8 cellular contexts compared by ENCODE assay signal in genomic region chr22:21952586-21953571, GRCh38. TPM values are rescaled to one million over a fixed set of nuclear protein-coding genes. Genes with fewer than 3 reads are reported as not detected.
DNase-seq lines count a peak whose midpoint lies in the region; ATAC-seq lines count a peak whose summit lies in the region.

PPM1F (minus strand) TSS chr22:21952848; CDS start chr22:21946048, 6,800 bp downstream.

- H2AFZ ChIP-seq in Karpas-422 (ENCODE audit: low read length), result peak within 1 kb of the TSS; percentile 77; the same call in 1 of the 2 replicates
- H2AFZ ChIP-seq in neuronal stem cell (ENCODE audit: low read length), result peak within 1 kb of the TSS; percentile 81

- H2BK5ac ChIP-seq in neuronal stem cell (ENCODE audit: low read length), result peak within 1 kb of the TSS; percentile 75

- no peak within 1 kb of the TSS for H4K8ac ChIP-seq in neuronal stem cell (ENCODE audit: low read depth, low read length)

- H3K27me3 ChIP-seq in Karpas-422 (ENCODE audit: low read length) (no peaks in the 10 kb centered on the region), neuronal stem cell (ENCODE audit: control insufficient read depth in 3 of 3, insufficient read depth in 3 of 3, low read depth in 1 of 3, low read length in 3 of 3) (peaks cover 0 to 4% (median 0%) of the 10 kb centered on the region in 3 experiments)

- H3K4me3 ChIP-seq in Karpas-422 (ENCODE audit: low read length) (peak within 1 kb of the TSS; percentile 84), neuronal stem cell (ENCODE audit: low read length in 2 of 2) (peak within 1 kb of the TSS; percentile 88 to 91)

- no peak within 1 kb of the TSS for H2BK15ac ChIP-seq in neuronal stem cell (ENCODE audit: low read length)

- no peak within 1 kb of the TSS for H4K91ac ChIP-seq in neuronal stem cell (ENCODE audit: low read depth, low read length, poor library complexity)

- peaks cover 21% of the 10 kb centered on the region for H3K79me2 ChIP-seq in Karpas-422 (ENCODE audit: low read length)

- no CpG with 5 or more reads among the region's 58 CpGs for WGBS in neuronal stem cell (ENCODE audit: extremely low coverage in 2 of 2, insufficient read length in 2 of 2, insufficient replicate concordance in 1 of 2), 2 donors

- in situ Hi-C loops in SK-MEL-5 (cut with HindIII; ENCODE audit: low pct_unique_long_range_greater_than_20kb, low sequenced_read_pairs), result no loop called here

- H3K9me3 ChIP-seq in Karpas-422 (ENCODE audit: low read length), result no peaks in the 10 kb centered on the region
- H3K9me3 ChIP-seq in neuronal stem cell (replicated peaks in 1 of 2; ENCODE audit: control insufficient read depth in 2 of 2, insufficient read depth in 1 of 2, low read depth in 1 of 2, low read length in 2 of 2), result peaks cover 0 to 4% of the 10 kb centered on the region in 2 donors

- ATAC-seq in GM21360 (IDR thresholded peaks at IDR 0.05; ENCODE audit: unreplicated experiment), result peak; percentile 70

- H2BK120ac ChIP-seq in neuronal stem cell (ENCODE audit: low read depth, low read length), result no peak within 1 kb of the TSS

- no peaks in the 10 kb centered on the region for H3K79me1 ChIP-seq in neuronal stem cell (ENCODE audit: low read depth, low read length)

- DNase-seq in CMK (ENCODE audit: low read depth) (peak; percentile 59), Karpas-422 (peak; percentile 94), SK-MEL-5 (ENCODE audit: low read depth, low spot score) (peak; percentile 77), foreskin melanocyte (peak; percentile 47), neuronal stem cell (ENCODE audit: low spot score) (peak; percentile 86), stromal cell of bone marrow (ENCODE audit: low read depth) (peak; percentile 36)
- peak; percentile 90 to 93 (median 92) for DNase-seq in activated naive CD4-positive, alpha-beta T cell (lab: John Stamatoyannopoulos, UW)

- peak within 1 kb of the TSS; percentile 100 for H3K23ac ChIP-seq in neuronal stem cell (ENCODE audit: low read depth, low read length, poor library complexity)

- peaks cover 17% of the 10 kb centered on the region for H3K4me1 ChIP-seq in Karpas-422 (ENCODE audit: low read length)
- peaks cover 5 to 6% of the 10 kb centered on the region in 2 donors for H3K4me1 ChIP-seq in neuronal stem cell (ENCODE audit: control insufficient read depth in 2 of 2, insufficient read depth in 1 of 2, low read depth in 1 of 2, low read length in 2 of 2)

- H2AK5ac ChIP-seq in neuronal stem cell (ENCODE audit: low read depth, low read length), result peak within 1 kb of the TSS; percentile 95

- H3K36me3 ChIP-seq in Karpas-422 (ENCODE audit: insufficient read depth, low read length) (no peaks in the 10 kb centered on the region), neuronal stem cell (replicated peaks in 1 of 2; ENCODE audit: control insufficient read depth in 2 of 2, insufficient read depth in 2 of 2, low read length in 2 of 2) (peaks cover 0 to 2% of the 10 kb centered on the region in 2 donors)

- H2BK12ac ChIP-seq in neuronal stem cell (ENCODE audit: low read length), result no peak within 1 kb of the TSS

- H3K9me2 ChIP-seq in Karpas-422 (replicated peaks; ENCODE audit: insufficient read depth, low read length), result no peaks in the 10 kb centered on the region

- H4K20me1 ChIP-seq in Karpas-422 (ENCODE audit: insufficient read depth, low read depth, low read length), result no peaks in the 10 kb centered on the region

- peak within 1 kb of the TSS; percentile 76 for H3K4ac ChIP-seq in neuronal stem cell (ENCODE audit: low read length)

- H3K4me2 ChIP-seq in Karpas-422 (ENCODE audit: low read depth, low read length, poor library complexity, severe bottlenecking) (peak within 1 kb of the TSS; percentile 92), neuronal stem cell (ENCODE audit: insufficient read depth, low read length, poor library complexity, severe bottlenecking) (peak within 1 kb of the TSS; percentile 86)

- H3K9ac ChIP-seq in Karpas-422 (ENCODE audit: low read length) (peak within 1 kb of the TSS; percentile 91), neuronal stem cell (ENCODE audit: low read depth, low read length, poor library complexity) (peak within 1 kb of the TSS; percentile 99)

- peak within 1 kb of the TSS; percentile 89 for H3K14ac ChIP-seq in neuronal stem cell (ENCODE audit: low read length)

- H3K27ac ChIP-seq in Karpas-422 (ENCODE audit: low read length), result no peak within 1 kb of the TSS
- no peak within 1 kb of the TSS for H3K27ac ChIP-seq in neuronal stem cell (replicated peaks; ENCODE audit: low read length)

- H3K18ac ChIP-seq in neuronal stem cell (ENCODE audit: low read length), result peak within 1 kb of the TSS; percentile 99

RNA-seq across cellular contexts. Expression of gene PPM1F, which starts in this region (rescaled TPM):
- 21.1 and 47.8 TPM in 2 replicates for total RNA-seq in Karpas-422 (2014; rRNA removed; shearing (Covaris generic); ENCODE audit: low replicate concordance)
- 59.5 and 65.1 TPM in 2 replicates for total RNA-seq in SK-MEL-5 (2014; rRNA removed; shearing (Covaris generic))
- 62.3 and 79.4 TPM in 2 replicates for polyA plus RNA-seq in SK-MEL-5 (2015; cell fraction: cytosol; rRNA removed)
- 80.9 and 89.2 TPM in 2 replicates for polyA plus RNA-seq in SK-MEL-5 (2015; cell fraction: nucleus; rRNA removed)
- polyA plus RNA-seq in neuronal stem cell (2013, experiment 1 of 2), result 17.8 TPM
- 16.6 TPM for polyA plus RNA-seq in neuronal stem cell (2013, experiment 2 of 2)

Comparison
In these comparisons a context has a peak if more than half of its experiments do, and no peak if none do; other contexts are left out.
1. DNase-seq: peak in every context shown above with its lines; median percentile 94 in Karpas-422; 92 in activated naive CD4-positive, alpha-beta T cell; 86 in neuronal stem cell; 77 in SK-MEL-5; 59 in CMK; 47 in foreskin melanocyte; 36 in stromal cell of bone marrow.